ENCODE assay signal across 8 cellular contexts in genomic region chr1:16889179-16889816, GRCh38. TPM values are rescaled to one million over a fixed set of nuclear protein-coding genes. Genes with fewer than 3 reads are reported as not detected.
DNase-seq lines count a peak whose midpoint lies in the region; ATAC-seq and TF ChIP-seq lines count a peak whose summit lies in the region.
"Not testable (repeated sequence)": the region's sequence is repeated elsewhere in the genome, so short reads cannot be mapped to it uniquely, and the experiment has no call there.

No MANE protein-coding gene starts in this region.

- H3K4me3 ChIP-seq in OCI-LY1 (ENCODE audit: low read depth, low read length, poor library complexity, severe bottlenecking) (peak overlapping the region; percentile 51), cardiac fibroblast (replicated peaks in 1 of 2; ENCODE audit: low read depth in 2 of 2, low read length in 2 of 2) (peak overlapping the region; percentile 53 to 63), mononuclear cell (ENCODE audit: low read length) (peak overlapping the region; percentile 60), uterus (peak overlapping the region; percentile 46 to 57)

- peak in 1 of 2 donors; percentile 39 for TF ChIP-seq POLR2A in uterus (IDR thresholded peaks at IDR 0.05)

- POLR2A ChIA-PET in GM10248 (lab: Yijun Ruan, JAX), result not testable (repeated sequence)
- POLR2A ChIA-PET in activated CD8-positive, alpha-beta T cell treated with anti-CD3 and anti-CD28 coated beads, Interleukin-2, amount 10 ng/mL, durations not matched to agents 7 days and 5 days (lab: Charles Lee), result interaction anchor here (0.6 kb wide), 1 partner anchor 16 kb away, joined by 3 read pairs; no protein-coding TSS in a partner anchor

- not testable (repeated sequence) for H3K9me2 ChIP-seq in OCI-LY1 (ENCODE audit: low read depth, low read length)

- peak overlapping the region; percentile 58 for H3K27ac Mint-ChIP-seq in activated CD8-positive, alpha-beta T cell treated with anti-CD3 and anti-CD28 coated beads, Interleukin-2, amount 10 ng/mL, durations not matched to agents 7 days and 5 days

- H3K4me3 Mint-ChIP-seq in activated CD8-positive, alpha-beta T cell treated with anti-CD3 and anti-CD28 coated beads, Interleukin-2, amount 10 ng/mL, durations not matched to agents 7 days and 5 days, result peak overlapping the region; percentile 82

- peak; percentile 51 for ATAC-seq in activated CD8-positive, alpha-beta T cell treated with anti-CD3 and anti-CD28 coated beads, Interleukin-2, amount 10 ng/mL, durations not matched to agents 7 days and 5 days
- ATAC-seq in Right ventricle myocardium superior (ENCODE audit: poor library complexity), result peak; percentile 94

- CTCF ChIA-PET in GM10248 (lab: Yijun Ruan, JAX), result not testable (repeated sequence)
- CTCF ChIA-PET in activated CD8-positive, alpha-beta T cell treated with anti-CD3 and anti-CD28 coated beads, Interleukin-2, amount 10 ng/mL, durations not matched to agents 7 days and 5 days (lab: Charles Lee), result interaction anchor here (1.2 to 1.4 kb wide), 2 partner anchors 186 to 265 kb away, joined by 3 read pairs; no protein-coding TSS in a partner anchor

- not testable (repeated sequence) for H3K36me3 ChIP-seq in OCI-LY1 (ENCODE audit: insufficient read depth, low read length); uterus

- H3K27ac ChIP-seq in OCI-LY1 (ENCODE audit: low read depth, low read length, poor library complexity, severe bottlenecking), result not testable (repeated sequence)
- peak overlapping the region; percentile 90 to 93 for H3K27ac ChIP-seq in uterus

- peaks cover 49% of the 10 kb centered on the region for H3K27me3 Mint-ChIP-seq in activated CD8-positive, alpha-beta T cell treated with anti-CD3 and anti-CD28 coated beads, Interleukin-2, amount 10 ng/mL, durations not matched to agents 7 days and 5 days (ENCODE audit: low read depth)

- H3K4me1 ChIP-seq in OCI-LY1 (ENCODE audit: insufficient read depth, low read length, severe bottlenecking); uterus: not testable (repeated sequence)
- H3K4me1 ChIP-seq in mononuclear cell (ENCODE audit: insufficient read depth, low read length), result peaks cover 15% of the 10 kb centered on the region

- DNase-seq in GM10248 (ENCODE audit: extremely low spot score) (peak; percentile 48), cardiac fibroblast (ENCODE audit: low read depth in 2 of 2) (peak; percentile 93 to 94), Right ventricle myocardium superior (peak; percentile 83), uterus (peak; percentile 71 to 77)
- peak; percentile 54 for DNase-seq in activated CD8-positive, alpha-beta T cell treated with anti-CD3 and anti-CD28 coated beads, Interleukin-2, amount 10 ng/mL, durations not matched to agents 7 days and 5 days
- peak; percentile 65 for DNase-seq in stimulated activated CD4-positive, alpha-beta T cell treated with anti-CD3 and anti-CD28 coated beads, Interleukin-12 subunit alpha, Interleukin-12 subunit beta, amount 100 ng/mL, for 4 hours

- not testable (repeated sequence) for H3K36me3 Mint-ChIP-seq in activated CD8-positive, alpha-beta T cell treated with anti-CD3 and anti-CD28 coated beads, Interleukin-2, amount 10 ng/mL, durations not matched to agents 7 days and 5 days (ENCODE audit: low read depth)

- intact Hi-C loops in Right ventricle myocardium superior (cut with DNase I); uterus (cut with DNase I; ENCODE audit: low total_unique reads): not testable (repeated sequence)

- H3K4me1 Mint-ChIP-seq in activated CD8-positive, alpha-beta T cell treated with anti-CD3 and anti-CD28 coated beads, Interleukin-2, amount 10 ng/mL, durations not matched to agents 7 days and 5 days (ENCODE audit: low read depth), result peaks cover 17% of the 10 kb centered on the region

- H3F3A ChIP-seq in OCI-LY1 (ENCODE audit: insufficient read depth, low read length), result not testable (repeated sequence)

- not testable (repeated sequence) for H3K9me3 ChIP-seq in OCI-LY1 (ENCODE audit: low read length); mononuclear cell (ENCODE audit: low read depth, low read length); uterus

- H3K9ac ChIP-seq in OCI-LY1 (ENCODE audit: low read length), result peak overlapping the region; percentile 47; the same call in 1 of the 2 replicates

- not testable (repeated sequence) for H2AFZ ChIP-seq in OCI-LY1 (ENCODE audit: low read length)

- TF ChIP-seq CTCF in GM10248 (IDR thresholded peaks at IDR 0.05; ENCODE audit: control extremely low read depth, extremely low read depth, low read depth, missing control alignments) (peak; percentile 13), cardiac fibroblast (IDR thresholded peaks at IDR 0.05; ENCODE audit: low read depth, low read length) (peak; percentile 31), uterus (IDR thresholded peaks at IDR 0.05) (peak in 3 of 4 experiments; percentile 19 to 47 (median 31))
- TF ChIP-seq CTCF in OCI-LY1 (IDR thresholded peaks at IDR 0.05; ENCODE audit: low read length), result not testable (repeated sequence)

- not testable (repeated sequence) for H4K20me1 ChIP-seq in OCI-LY1 (ENCODE audit: insufficient read depth, low read length)

- H3K79me2 ChIP-seq in OCI-LY1 (ENCODE audit: insufficient read depth, low read length), result not testable (repeated sequence)

- not testable (repeated sequence) for H3K9me3 Mint-ChIP-seq in activated CD8-positive, alpha-beta T cell treated with anti-CD3 and anti-CD28 coated beads, Interleukin-2, amount 10 ng/mL, durations not matched to agents 7 days and 5 days (ENCODE audit: insufficient read depth)

- H3K27me3 ChIP-seq in OCI-LY1 (ENCODE audit: insufficient read depth, low read length); mononuclear cell (ENCODE audit: insufficient read depth, low read length); uterus: not testable (repeated sequence)

- H3K4me2 ChIP-seq in OCI-LY1 (ENCODE audit: low read length), result peak overlapping the region; percentile 48

RNA-seq across cellular contexts. Expression of gene RNU1-2, which starts 6.5 kb away (rescaled TPM):
- total RNA-seq in activated CD8-positive, alpha-beta T cell treated with anti-CD3 and anti-CD28 coated beads, Interleukin-2, amount 10 ng/mL, durations not matched to agents 7 days and 5 days, result 1,000 to 10,000 TPM; 1,730 to 2,232 TPM
- total RNA-seq in Right ventricle myocardium superior, result 9,391 TPM
- total RNA-seq in mononuclear cell, result under 0.01 TPM
- total RNA-seq in uterus, result 1,000 to 10,000 TPM in 1 of 4 donors, under 1 TPM in 3; under 0.01 to 2,125 (median under 0.01) TPM

RNA-seq across cellular contexts. Expression of gene CROCC, which starts 32.4 kb away (rescaled TPM):
- 10 to 100 TPM; 31.7 to 33.1 TPM for total RNA-seq in activated CD8-positive, alpha-beta T cell treated with anti-CD3 and anti-CD28 coated beads, Interleukin-2, amount 10 ng/mL, durations not matched to agents 7 days and 5 days
- total RNA-seq in Right ventricle myocardium superior, result 6.9 TPM
- total RNA-seq in mononuclear cell, result 27.8 TPM
- 10 to 100 TPM; 10.2 to 73.5 (median 32.9) TPM for total RNA-seq in uterus
